Comparison of ENCODE assay signal across 1 cellular context in genomic region chr10:103585011-103585405, GRCh38.
TF ChIP-seq lines count a peak whose summit lies in the region.

No MANE protein-coding gene starts in this region.

TF ChIP-seq in SK-N-SH, 30 proteins besides CTCF, POLR2A, EP300 and RAD21 (continued from another document):
- TF ChIP-seq REST (IDR thresholded peaks at IDR 0.05; ENCODE audit: low read depth, low read length) (no peak), NFIC (IDR thresholded peaks at IDR 0.05; ENCODE audit: borderline replicate concordance) (no peak), NRF1 (IDR thresholded peaks at IDR 0.05; ENCODE audit: low read depth, low read length) (no peak)
TF ChIP-seq in SK-N-SH: peak in this region for 0.
